In the genomic region with DNA sequence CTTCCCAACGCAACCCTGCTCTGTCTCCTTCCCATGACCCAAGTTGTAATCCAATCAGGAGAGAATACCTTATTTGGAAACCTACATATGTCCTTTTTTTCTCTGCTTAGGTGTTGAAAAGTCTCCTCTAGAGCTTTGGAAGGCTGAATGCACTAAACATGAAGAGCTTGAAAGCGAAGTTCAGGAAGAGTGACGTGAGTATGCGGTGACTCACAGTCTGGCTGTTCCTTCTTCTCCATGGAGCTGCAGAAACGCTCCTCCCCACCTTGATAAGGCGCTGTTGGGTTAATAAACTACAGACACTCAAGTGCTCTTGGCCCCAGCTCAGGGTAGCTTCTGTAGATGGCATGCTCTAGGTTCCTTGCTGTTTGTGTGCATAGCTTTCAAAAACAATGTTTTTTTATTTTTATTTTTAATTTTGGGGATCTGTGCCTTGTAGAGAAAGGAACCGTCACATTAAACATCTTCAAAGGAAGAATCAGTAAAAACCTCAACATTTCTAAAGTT, we compare ENCODE assay signal across 1 cellular context.
TF ChIP-seq lines count a peak whose summit lies in the region.

No MANE protein-coding gene starts in this region.

TF ChIP-seq in HepG2, 621 proteins besides CTCF, POLR2A, EP300 and RAD21 (continued from another document):
- TF ChIP-seq, protein P1, sequence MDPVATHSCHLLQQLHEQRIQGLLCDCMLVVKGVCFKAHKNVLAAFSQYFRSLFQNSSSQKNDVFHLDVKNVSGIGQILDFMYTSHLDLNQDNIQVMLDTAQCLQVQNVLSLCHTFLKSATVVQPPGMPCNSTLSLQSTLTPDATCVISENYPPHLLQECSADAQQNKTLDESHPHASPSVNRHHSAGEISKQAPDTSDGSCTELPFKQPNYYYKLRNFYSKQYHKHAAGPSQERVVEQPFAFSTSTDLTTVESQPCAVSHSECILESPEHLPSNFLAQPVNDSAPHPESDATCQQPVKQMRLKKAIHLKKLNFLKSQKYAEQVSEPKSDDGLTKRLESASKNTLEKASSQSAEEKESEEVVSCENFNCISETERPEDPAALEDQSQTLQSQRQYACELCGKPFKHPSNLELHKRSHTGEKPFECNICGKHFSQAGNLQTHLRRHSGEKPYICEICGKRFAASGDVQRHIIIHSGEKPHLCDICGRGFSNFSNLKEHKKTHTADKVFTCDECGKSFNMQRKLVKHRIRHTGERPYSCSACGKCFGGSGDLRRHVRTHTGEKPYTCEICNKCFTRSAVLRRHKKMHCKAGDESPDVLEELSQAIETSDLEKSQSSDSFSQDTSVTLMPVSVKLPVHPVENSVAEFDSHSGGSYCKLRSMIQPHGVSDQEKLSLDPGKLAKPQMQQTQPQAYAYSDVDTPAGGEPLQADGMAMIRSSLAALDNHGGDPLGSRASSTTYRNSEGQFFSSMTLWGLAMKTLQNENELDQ (CRISPR knock-in tag; IDR thresholded peaks at IDR 0.05; ENCODE audit: borderline replicate concordance): no peak
- TF ChIP-seq, protein P2, sequence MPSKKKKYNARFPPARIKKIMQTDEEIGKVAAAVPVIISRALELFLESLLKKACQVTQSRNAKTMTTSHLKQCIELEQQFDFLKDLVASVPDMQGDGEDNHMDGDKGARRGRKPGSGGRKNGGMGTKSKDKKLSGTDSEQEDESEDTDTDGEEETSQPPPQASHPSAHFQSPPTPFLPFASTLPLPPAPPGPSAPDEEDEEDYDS (CRISPR knock-in tag; IDR thresholded peaks at IDR 0.05): peak; percentile 40; the same call in 1 of the 2 replicates
- no peak for TF ChIP-seq ZNF746 (CRISPR knock-in tag; IDR thresholded peaks at IDR 0.05)
- no peak for TF ChIP-seq RFXAP (CRISPR knock-in tag; IDR thresholded peaks at IDR 0.05; ENCODE audit: borderline replicate concordance)
- TF ChIP-seq ZMYM3 (CRISPR knock-in tag; IDR thresholded peaks at IDR 0.05): no peak
- TF ChIP-seq, protein P3, sequence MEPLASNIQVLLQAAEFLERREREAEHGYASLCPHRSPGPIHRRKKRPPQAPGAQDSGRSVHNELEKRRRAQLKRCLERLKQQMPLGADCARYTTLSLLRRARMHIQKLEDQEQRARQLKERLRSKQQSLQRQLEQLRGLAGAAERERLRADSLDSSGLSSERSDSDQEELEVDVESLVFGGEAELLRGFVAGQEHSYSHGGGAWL (CRISPR knock-in tag; IDR thresholded peaks at IDR 0.05): no peak
- TF ChIP-seq ZFP62 (CRISPR knock-in tag; IDR thresholded peaks at IDR 0.05): no peak
- no peak for TF ChIP-seq GZF1 (CRISPR knock-in tag; IDR thresholded peaks at IDR 0.05)
- TF ChIP-seq, protein P4, sequence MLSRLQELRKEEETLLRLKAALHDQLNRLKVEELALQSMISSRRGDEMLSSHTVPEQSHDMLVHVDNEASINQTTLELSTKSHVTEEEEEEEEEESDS (CRISPR knock-in tag; IDR thresholded peaks at IDR 0.05; ENCODE audit: borderline replicate concordance): no peak
- TF ChIP-seq, protein P5, sequence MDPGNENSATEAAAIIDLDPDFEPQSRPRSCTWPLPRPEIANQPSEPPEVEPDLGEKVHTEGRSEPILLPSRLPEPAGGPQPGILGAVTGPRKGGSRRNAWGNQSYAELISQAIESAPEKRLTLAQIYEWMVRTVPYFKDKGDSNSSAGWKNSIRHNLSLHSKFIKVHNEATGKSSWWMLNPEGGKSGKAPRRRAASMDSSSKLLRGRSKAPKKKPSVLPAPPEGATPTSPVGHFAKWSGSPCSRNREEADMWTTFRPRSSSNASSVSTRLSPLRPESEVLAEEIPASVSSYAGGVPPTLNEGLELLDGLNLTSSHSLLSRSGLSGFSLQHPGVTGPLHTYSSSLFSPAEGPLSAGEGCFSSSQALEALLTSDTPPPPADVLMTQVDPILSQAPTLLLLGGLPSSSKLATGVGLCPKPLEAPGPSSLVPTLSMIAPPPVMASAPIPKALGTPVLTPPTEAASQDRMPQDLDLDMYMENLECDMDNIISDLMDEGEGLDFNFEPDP (CRISPR knock-in tag; conservative IDR thresholded peaks at IDR 0.05): no peak
- TF ChIP-seq, protein P6, sequence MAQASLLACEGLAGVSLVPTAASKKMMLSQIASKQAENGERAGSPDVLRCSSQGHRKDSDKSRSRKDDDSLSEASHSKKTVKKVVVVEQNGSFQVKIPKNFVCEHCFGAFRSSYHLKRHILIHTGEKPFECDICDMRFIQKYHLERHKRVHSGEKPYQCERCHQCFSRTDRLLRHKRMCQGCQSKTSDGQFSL (CRISPR knock-in tag; IDR thresholded peaks at IDR 0.05): no peak
- no peak for TF ChIP-seq FOXP1 (IDR thresholded peaks at IDR 0.05)
- TF ChIP-seq FOXP1 (CRISPR knock-in tag; IDR thresholded peaks at IDR 0.05): peak; percentile 18; the same call in 1 of the 2 replicates
- no peak for TF ChIP-seq ZNF33B (CRISPR knock-in tag; IDR thresholded peaks at IDR 0.05)
- TF ChIP-seq, protein P7, sequence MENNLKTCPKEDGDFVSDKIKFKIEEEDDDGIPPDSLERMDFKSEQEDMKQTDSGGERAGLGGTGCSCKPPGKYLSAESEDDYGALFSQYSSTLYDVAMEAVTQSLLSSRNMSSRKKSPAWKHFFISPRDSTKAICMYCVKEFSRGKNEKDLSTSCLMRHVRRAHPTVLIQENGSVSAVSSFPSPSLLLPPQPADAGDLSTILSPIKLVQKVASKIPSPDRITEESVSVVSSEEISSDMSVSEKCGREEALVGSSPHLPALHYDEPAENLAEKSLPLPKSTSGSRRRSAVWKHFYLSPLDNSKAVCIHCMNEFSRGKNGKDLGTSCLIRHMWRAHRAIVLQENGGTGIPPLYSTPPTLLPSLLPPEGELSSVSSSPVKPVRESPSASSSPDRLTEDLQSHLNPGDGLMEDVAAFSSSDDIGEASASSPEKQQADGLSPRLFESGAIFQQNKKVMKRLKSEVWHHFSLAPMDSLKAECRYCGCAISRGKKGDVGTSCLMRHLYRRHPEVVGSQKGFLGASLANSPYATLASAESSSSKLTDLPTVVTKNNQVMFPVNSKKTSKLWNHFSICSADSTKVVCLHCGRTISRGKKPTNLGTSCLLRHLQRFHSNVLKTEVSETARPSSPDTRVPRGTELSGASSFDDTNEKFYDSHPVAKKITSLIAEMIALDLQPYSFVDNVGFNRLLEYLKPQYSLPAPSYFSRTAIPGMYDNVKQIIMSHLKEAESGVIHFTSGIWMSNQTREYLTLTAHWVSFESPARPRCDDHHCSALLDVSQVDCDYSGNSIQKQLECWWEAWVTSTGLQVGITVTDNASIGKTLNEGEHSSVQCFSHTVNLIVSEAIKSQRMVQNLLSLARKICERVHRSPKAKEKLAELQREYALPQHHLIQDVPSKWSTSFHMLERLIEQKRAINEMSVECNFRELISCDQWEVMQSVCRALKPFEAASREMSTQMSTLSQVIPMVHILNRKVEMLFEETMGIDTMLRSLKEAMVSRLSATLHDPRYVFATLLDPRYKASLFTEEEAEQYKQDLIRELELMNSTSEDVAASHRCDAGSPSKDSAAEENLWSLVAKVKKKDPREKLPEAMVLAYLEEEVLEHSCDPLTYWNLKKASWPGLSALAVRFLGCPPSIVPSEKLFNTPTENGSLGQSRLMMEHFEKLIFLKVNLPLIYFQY (CRISPR knock-in tag; IDR thresholded peaks at IDR 0.05; ENCODE audit: borderline replicate concordance): no peak
- no peak for TF ChIP-seq CENPX (CRISPR knock-in tag; IDR thresholded peaks at IDR 0.05)
- no peak for TF ChIP-seq ZFP82 (CRISPR knock-in tag; IDR thresholded peaks at IDR 0.05; ENCODE audit: borderline replicate concordance)
- no peak for TF ChIP-seq ZNF331 (CRISPR knock-in tag; IDR thresholded peaks at IDR 0.05)
TF ChIP-seq in HepG2: peak in this region for 34.
